8 cellular contexts compared by ENCODE assay signal in the genomic region with DNA sequence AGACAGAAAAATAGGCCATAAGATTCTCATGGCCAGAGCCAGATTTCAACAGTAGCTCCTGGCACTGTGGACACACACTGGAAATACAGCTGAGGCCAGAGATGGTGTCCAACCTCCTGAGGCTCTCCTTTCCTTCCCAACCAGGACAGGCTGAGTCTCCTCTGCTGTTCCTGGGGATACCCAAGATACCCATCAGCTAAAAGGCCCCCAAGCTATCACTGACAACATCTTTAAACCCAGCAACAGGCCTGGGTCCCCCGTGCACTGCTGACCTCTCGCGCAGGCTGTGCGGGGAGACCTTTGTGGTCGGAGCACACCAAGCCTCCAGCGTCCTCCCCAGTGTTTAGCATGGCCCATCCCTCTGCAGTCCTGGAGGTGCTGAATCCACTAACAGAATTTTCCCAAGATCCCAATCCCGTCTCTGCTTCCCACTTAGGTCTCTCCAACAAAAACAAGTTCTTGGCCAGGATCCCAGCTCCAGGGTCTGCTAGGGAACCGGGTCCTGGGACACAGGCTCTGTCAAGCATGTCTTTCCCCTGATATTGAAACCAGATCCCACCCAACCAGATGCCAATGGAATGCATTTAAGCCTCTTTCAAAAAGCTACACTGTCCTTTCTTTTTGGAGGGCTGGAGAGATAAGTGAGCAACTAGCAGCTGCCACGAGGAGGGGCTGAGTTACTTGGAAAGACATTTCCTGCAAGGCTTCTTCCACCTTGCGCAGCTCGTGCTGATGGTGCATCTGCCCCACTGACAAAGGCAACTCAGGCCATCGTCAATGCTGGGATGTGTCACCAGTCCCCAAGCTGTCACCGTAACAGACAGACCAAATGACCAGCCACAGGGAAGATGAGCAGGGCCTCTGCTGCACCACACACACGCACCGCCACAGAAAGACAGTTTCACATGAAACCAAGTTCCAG.
DNase-seq lines count a peak whose midpoint lies in the region; ATAC-seq lines count a peak whose summit lies in the region.

No MANE protein-coding gene starts in this region.

- peak; percentile 17 for ATAC-seq in GM18868 (IDR thresholded peaks at IDR 0.05; ENCODE audit: unreplicated experiment)
- ATAC-seq in HG02623 (IDR thresholded peaks at IDR 0.05; ENCODE audit: unreplicated experiment), result peak; percentile 11
- ATAC-seq in T-cell (replicated peaks in 1 of 4), result no peak

- peaks cover 11% of the 10 kb centered on the region for H3K36me3 Mint-ChIP-seq in activated T-helper 2 cell treated with anti-CD3 and anti-CD28 coated beads, Interferon-gamma antibody, Interleukin-2, Interleukin-4, amounts not matched to agents 10 μg/mL and 5 μg/mL and 100 μg/mL, durations not matched to agents 14 hours and 24 hours and 36 hours (ENCODE audit: low read depth)
- H3K36me3 Mint-ChIP-seq in T-cell, result no peaks in the 10 kb centered on the region

- peaks cover 2% of the 10 kb centered on the region for H3K79me1 ChIP-seq in neuronal stem cell (ENCODE audit: low read depth, low read length)

- H2BK15ac ChIP-seq in neuronal stem cell (ENCODE audit: low read length), result no peak overlapping the region

- no peak overlapping the region for H3K18ac ChIP-seq in neuronal stem cell (ENCODE audit: low read length)

- H3K9me3 Mint-ChIP-seq in activated T-helper 2 cell treated with anti-CD3 and anti-CD28 coated beads, Interferon-gamma antibody, Interleukin-2, Interleukin-4, amounts not matched to agents 10 μg/mL and 5 μg/mL and 100 μg/mL, durations not matched to agents 14 hours and 24 hours and 36 hours, result no peaks in the 10 kb centered on the region
- H3K9me3 Mint-ChIP-seq in T-cell, result no peaks in the 10 kb centered on the region

- POLR2A ChIA-PET in T-cell (lab: Charles Lee), result no interaction called here

- H3K9ac ChIP-seq in neuronal stem cell (ENCODE audit: low read depth, low read length, poor library complexity), result no peak overlapping the region

- peaks cover 43% of the 10 kb centered on the region for H3K4me1 Mint-ChIP-seq in activated T-helper 2 cell treated with anti-CD3 and anti-CD28 coated beads, Interferon-gamma antibody, Interleukin-2, Interleukin-4, amounts not matched to agents 10 μg/mL and 5 μg/mL and 100 μg/mL, durations not matched to agents 14 hours and 24 hours and 36 hours (ENCODE audit: low read depth)
- H3K4me1 Mint-ChIP-seq in T-cell, result peaks cover 0 to 5% (median 3%) of the 10 kb centered on the region in 3 donors

- intact Hi-C loops in activated T-helper 2 cell treated with anti-CD3 and anti-CD28 coated beads, Interferon-gamma antibody, Interleukin-2, Interleukin-4, amounts not matched to agents 10 μg/mL and 5 μg/mL and 100 μg/mL, durations not matched to agents 14 hours and 24 hours and 36 hours (cut with micrococcal nuclease), result loop anchor here (1.0 to 5.0 kb wide), 5 partner anchors 8 to 262 kb away; no protein-coding TSS in a partner anchor

- H3K27me3 Mint-ChIP-seq in activated T-helper 2 cell treated with anti-CD3 and anti-CD28 coated beads, Interferon-gamma antibody, Interleukin-2, Interleukin-4, amounts not matched to agents 10 μg/mL and 5 μg/mL and 100 μg/mL, durations not matched to agents 14 hours and 24 hours and 36 hours (ENCODE audit: low read depth), result peaks cover 40% of the 10 kb centered on the region
- no peaks in the 10 kb centered on the region for H3K27me3 Mint-ChIP-seq in T-cell

- no peak overlapping the region for H2BK12ac ChIP-seq in neuronal stem cell (ENCODE audit: low read length)

- CTCF ChIA-PET in T-cell (lab: Charles Lee), result no interaction called here

- no peak overlapping the region for H3K4ac ChIP-seq in neuronal stem cell (ENCODE audit: low read length)

- peaks cover 0 to 16% of the 10 kb centered on the region in 2 donors for H3K4me1 ChIP-seq in neuronal stem cell (ENCODE audit: control insufficient read depth in 2 of 2, insufficient read depth in 1 of 2, low read depth in 1 of 2, low read length in 2 of 2)

- WGBS in neuronal stem cell (ENCODE audit: extremely low coverage in 2 of 2, insufficient read length in 2 of 2, insufficient replicate concordance in 1 of 2), 2 donors, result no CpG with 5 or more reads among the region's 15 CpGs

- no peak overlapping the region for H3K27ac ChIP-seq in neuronal stem cell (replicated peaks; ENCODE audit: low read length)

- H3K36me3 ChIP-seq in neuronal stem cell (replicated peaks in 1 of 2; ENCODE audit: control insufficient read depth in 2 of 2, insufficient read depth in 2 of 2, low read length in 2 of 2), result peaks cover 0 to 16% of the 10 kb centered on the region in 2 donors

- no peak overlapping the region for H2BK120ac ChIP-seq in neuronal stem cell (ENCODE audit: low read depth, low read length)

- H3K23ac ChIP-seq in neuronal stem cell (ENCODE audit: low read depth, low read length, poor library complexity), result no peak overlapping the region

- H2AK5ac ChIP-seq in neuronal stem cell (ENCODE audit: low read depth, low read length), result no peak overlapping the region

- no peaks in the 10 kb centered on the region for H3K27me3 ChIP-seq in neuronal stem cell (ENCODE audit: control insufficient read depth in 3 of 3, insufficient read depth in 3 of 3, low read depth in 1 of 3, low read length in 3 of 3)

- H3K4me3 ChIP-seq in neuronal stem cell (ENCODE audit: low read length in 2 of 2), result no peak overlapping the region

- H3K14ac ChIP-seq in neuronal stem cell (ENCODE audit: low read length), result no peak overlapping the region

- H2BK5ac ChIP-seq in neuronal stem cell (ENCODE audit: low read length), result peak overlapping the region; percentile 14

- no peak overlapping the region for H4K8ac ChIP-seq in neuronal stem cell (ENCODE audit: low read depth, low read length)

- no peak overlapping the region for H3K4me2 ChIP-seq in neuronal stem cell (ENCODE audit: insufficient read depth, low read length, poor library complexity, severe bottlenecking)

- H3K27ac Mint-ChIP-seq in activated T-helper 2 cell treated with anti-CD3 and anti-CD28 coated beads, Interferon-gamma antibody, Interleukin-2, Interleukin-4, amounts not matched to agents 10 μg/mL and 5 μg/mL and 100 μg/mL, durations not matched to agents 14 hours and 24 hours and 36 hours, result peak overlapping the region; percentile 31
- peak overlapping the region in 1 of 2 donors; percentile 27 for H3K27ac Mint-ChIP-seq in T-cell

- H2AFZ ChIP-seq in neuronal stem cell (ENCODE audit: low read length), result no peak overlapping the region

- DNase-seq in activated T-helper 2 cell treated with anti-CD3 and anti-CD28 coated beads, Interferon-gamma antibody, Interleukin-2, Interleukin-4, amounts not matched to agents 10 μg/mL and 5 μg/mL and 100 μg/mL, durations not matched to agents 14 hours and 24 hours and 36 hours (ENCODE audit: low spot score), result no peak
- no peak for DNase-seq in neuronal stem cell (ENCODE audit: low spot score)
- DNase-seq in NCI-H2029 (lab: John Stamatoyannopoulos, UW), result no peak
- DNase-seq in T-cell, result no peak
- DNase-seq in AG08396 (ENCODE audit: low spot score), result no peak
- DNase-seq in NCI-H2196 treated with DMSO at 0.1 percent for 48 hours (lab: John Stamatoyannopoulos, UW; ENCODE audit: unreplicated experiment), result no peak

- H3K4me3 Mint-ChIP-seq in activated T-helper 2 cell treated with anti-CD3 and anti-CD28 coated beads, Interferon-gamma antibody, Interleukin-2, Interleukin-4, amounts not matched to agents 10 μg/mL and 5 μg/mL and 100 μg/mL, durations not matched to agents 14 hours and 24 hours and 36 hours (ENCODE audit: low read depth), result peak overlapping the region; percentile 45
- no peak overlapping the region for H3K4me3 Mint-ChIP-seq in T-cell

- H4K91ac ChIP-seq in neuronal stem cell (ENCODE audit: low read depth, low read length, poor library complexity), result no peak overlapping the region

- H3K9me3 ChIP-seq in neuronal stem cell (replicated peaks in 1 of 2; ENCODE audit: control insufficient read depth in 2 of 2, insufficient read depth in 1 of 2, low read depth in 1 of 2, low read length in 2 of 2), result peaks cover 0 to 12% of the 10 kb centered on the region in 2 donors

Comparison
In these comparisons a context has a peak if more than half of its experiments do, and no peak if none do; other contexts are left out.
1. ATAC-seq: peak in GM18868 (single experiment) and HG02623 (single experiment); none in T-cell (0 of 4).